Comparison of ENCODE assay signal across 22 cellular contexts in the genomic region with DNA sequence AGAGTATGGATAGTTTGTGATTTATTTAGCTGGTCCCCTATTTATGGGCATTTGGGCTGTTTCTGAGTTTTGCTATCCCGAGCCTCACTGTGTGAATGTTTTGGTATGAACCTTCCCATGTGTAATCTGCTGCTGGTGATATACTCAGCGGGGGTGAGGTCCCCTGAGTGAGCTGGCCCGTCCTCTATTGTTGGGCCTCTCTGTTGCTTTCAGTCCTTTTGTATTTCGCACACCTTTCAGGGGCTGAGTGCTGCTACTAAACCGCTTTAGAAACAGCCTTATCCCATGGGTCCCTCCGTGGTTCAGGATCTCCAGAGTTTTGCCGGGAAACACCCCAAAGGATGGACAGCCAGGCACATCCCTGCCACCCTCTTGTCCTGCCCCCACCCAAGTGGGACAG.
DNase-seq lines count a peak whose midpoint lies in the region; FAIRE-seq and TF ChIP-seq lines count a peak whose summit lies in the region.
"Had no signal": no experiment of that assay in that cellular context is flagged by ENCODE, and none has a peak within 500 bp of the region (broad histone marks: within the 10 kb centered on the region; RNA-seq: fewer than 3 reads in every experiment).

No MANE protein-coding gene starts in this region.

- intact Hi-C loops in posterior vena cava (cut with DNase I): no loop called here
- intact Hi-C loops in ovary (cut with DNase I): no loop called here

- no peak overlapping the region for H2BK15ac ChIP-seq in mesendoderm (replicated peaks; ENCODE audit: low read depth)

- no peak overlapping the region for H2BK120ac ChIP-seq in mesendoderm (ENCODE audit: low read depth, low read length)

- no peak overlapping the region for H3K4ac ChIP-seq in mesendoderm (ENCODE audit: low read depth, low read length)

- no peak overlapping the region for H4K5ac ChIP-seq in mesendoderm (ENCODE audit: low read length)

- H3K79me1 ChIP-seq in mesendoderm (ENCODE audit: low read length): no peaks in the 10 kb centered on the region

- H3K27me3 ChIP-seq in endodermal cell (ENCODE audit: control insufficient read depth, insufficient read depth, low read length, poor library complexity, severe bottlenecking) (no peaks in the 10 kb centered on the region), mesendoderm (ENCODE audit: insufficient read depth, low read length, poor library complexity) (no peaks in the 10 kb centered on the region), ovary (no peaks in the 10 kb centered on the region)
- H3K27me3 ChIP-seq: BLaER1 had no signal

- peak overlapping the region; percentile 6 for H3K56ac ChIP-seq in mesendoderm (ENCODE audit: low read length)

- peaks cover 9% of the 10 kb centered on the region for H3K4me1 Mint-ChIP-seq in endodermal cell

- no peaks in the 10 kb centered on the region for H3K36me3 ChIP-seq in HEK293 (ENCODE audit: control insufficient read depth in 2 of 2, insufficient read depth in 1 of 2, low read length in 2 of 2)
- H3K36me3 ChIP-seq in endodermal cell (ENCODE audit: control insufficient read depth, insufficient read depth, low read length): no peaks in the 10 kb centered on the region
- H3K36me3 ChIP-seq in mesendoderm (ENCODE audit: control insufficient read depth, insufficient read depth, low read length): no peaks in the 10 kb centered on the region
- no peaks in the 10 kb centered on the region for H3K36me3 ChIP-seq in ovary
- H3K36me3 ChIP-seq: BLaER1, SJSA1 had no signal

- no peak for TF ChIP-seq EP300 in ovary (IDR thresholded peaks at IDR 0.05)

- no peaks in the 10 kb centered on the region for H3K9me3 Mint-ChIP-seq in endodermal cell
- H3K9me3 Mint-ChIP-seq: CD4-positive, alpha-beta T cell had no signal

- no peak overlapping the region for H3K27ac ChIP-seq in HEK293 (ENCODE audit: extremely low read depth, low read depth, low read length)
- peak overlapping the region; percentile 64 for H3K27ac ChIP-seq in endodermal cell (ENCODE audit: low read depth, low read length)
- no peak overlapping the region for H3K27ac ChIP-seq in mesendoderm (ENCODE audit: low read depth, low read length)
- H3K27ac ChIP-seq in ovary: no peak overlapping the region
- H3K27ac ChIP-seq: BLaER1, GM23248, SJSA1 had no signal

- no peak overlapping the region for H3K23ac ChIP-seq in mesendoderm (ENCODE audit: low read length)

- FAIRE-seq in GM12892 (lab: Jason Lieb, UNC): no peak
- FAIRE-seq: A204.1, D721Med, K562 had no signal

- CTCF ChIA-PET in HEK293 (lab: Yijun Ruan, JAX): no interaction called here

- no peaks in the 10 kb centered on the region for H3K79me2 ChIP-seq in mesendoderm (ENCODE audit: control insufficient read depth, insufficient read depth, low read length)

- WGBS in endodermal cell (ENCODE audit: insufficient coverage in 1 of 2, insufficient read length in 1 of 2), 2 experiments: 43 to 53% methylated on average over 7 of the region's 7 CpGs
- no CpG with 5 or more reads among the region's 7 CpGs for WGBS in mesendoderm (ENCODE audit: extremely low coverage, insufficient coverage, low lambda C conversion rate)
- 73 to 80% (median 75%) methylated on average over 7 of the region's 7 CpGs for WGBS in ovary, 3 donors

- TF ChIP-seq POLR2A in ovary (IDR thresholded peaks at IDR 0.05) (no peak), GM12892 (IDR thresholded peaks at IDR 0.05; ENCODE audit: low read depth, low read length) (no peak)

- H3K36me3 Mint-ChIP-seq in endodermal cell (ENCODE audit: low read depth): no peaks in the 10 kb centered on the region

- H3K27me3 Mint-ChIP-seq in endodermal cell (ENCODE audit: insufficient read depth): no peaks in the 10 kb centered on the region

- no peaks in the 10 kb centered on the region for H3K9me3 ChIP-seq in HEK293 (ENCODE audit: control insufficient read depth, insufficient read depth, low read depth, low read length)
- H3K9me3 ChIP-seq in endodermal cell (ENCODE audit: control insufficient read depth, low read length): no peaks in the 10 kb centered on the region
- no peaks in the 10 kb centered on the region for H3K9me3 ChIP-seq in ovary
- H3K9me3 ChIP-seq: BLaER1, SJSA1 had no signal

- no peak for DNase-seq in endodermal cell
- DNase-seq in mesendoderm: no peak
- peak; percentile 11 for DNase-seq in posterior vena cava (ENCODE audit: low spot score)
- DNase-seq in ovary: no peak
- no peak for DNase-seq in HT-29 (ENCODE audit: low spot score)
- DNase-seq in GM12892 (ENCODE audit: insufficient read length): no peak
- DNase-seq in NCI-H1694 (lab: John Stamatoyannopoulos, UW): no peak
- DNase-seq: CD4-positive, alpha-beta T cell; GM23248; NCI-H1105 treated with DMSO at 0.1 percent for 48 hours; NCI-H146; NCI-H2029; NCI-H446 treated with DMSO at 0.1 percent for 48 hours; NCI-H526; Right ventricle myocardium superior; RPMI8226 had no signal

- H4K8ac ChIP-seq in mesendoderm (ENCODE audit: low read depth, low read length): no peak overlapping the region

- H3K4me3 ChIP-seq in HEK293 (ENCODE audit: low read depth, low read length): no peak overlapping the region
- no peak overlapping the region for H3K4me3 ChIP-seq in endodermal cell (ENCODE audit: low read length)
- H3K4me3 ChIP-seq in mesendoderm (ENCODE audit: low read length): no peak overlapping the region
- no peak overlapping the region for H3K4me3 ChIP-seq in ovary
- H3K4me3 ChIP-seq: BLaER1, GM23248, K562, SJSA1 had no signal

- no peak overlapping the region for H3K27ac Mint-ChIP-seq in endodermal cell
- H3K27ac Mint-ChIP-seq: CD4-positive, alpha-beta T cell had no signal

- POLR2A ChIA-PET in HEK293 (lab: Yijun Ruan, JAX): no interaction called here

- H2AK5ac ChIP-seq in mesendoderm (ENCODE audit: low read length): no peak overlapping the region

- no peak overlapping the region for H3K18ac ChIP-seq in mesendoderm (ENCODE audit: low read length)

- no peak overlapping the region for H3K4me3 Mint-ChIP-seq in endodermal cell
- H3K4me3 Mint-ChIP-seq: CD4-positive, alpha-beta T cell had no signal

- TF ChIP-seq CTCF in HEK293 (tag by site-specific recombination; IDR thresholded peaks at IDR 0.05) (no peak), endodermal cell (conservative IDR thresholded peaks at IDR 0.05) (no peak), ovary (IDR thresholded peaks at IDR 0.05) (no peak)

- H3K4me1 ChIP-seq in HEK293 (ENCODE audit: control insufficient read depth, insufficient read depth, low read length) (no peaks in the 10 kb centered on the region), endodermal cell (ENCODE audit: control insufficient read depth, insufficient read depth, low read length) (peaks cover 11% of the 10 kb centered on the region), mesendoderm (ENCODE audit: control insufficient read depth, low read depth, low read length) (peaks cover 1% of the 10 kb centered on the region), ovary (ENCODE audit: insufficient read depth) (no peaks in the 10 kb centered on the region)
- H3K4me1 ChIP-seq: SJSA1 had no signal

- H2BK5ac ChIP-seq in mesendoderm (ENCODE audit: low read length): no peak overlapping the region

- no peak overlapping the region for H3K4me2 ChIP-seq in mesendoderm (ENCODE audit: low read length)
- H3K4me2 ChIP-seq: BLaER1 had no signal

- H3K9ac ChIP-seq in endodermal cell (ENCODE audit: extremely low read depth, low read length, poor library complexity, severe bottlenecking) (no peak overlapping the region), mesendoderm (ENCODE audit: low read length) (no peak overlapping the region)
- H3K9ac ChIP-seq: BLaER1, GM23248 had no signal

TF ChIP-seq in HEK293, 187 proteins besides CTCF, POLR2A, EP300 and RAD21:
- no peak for TF ChIP-seq MYNN (tag by site-specific recombination; IDR thresholded peaks at IDR 0.05; ENCODE audit: borderline replicate concordance)
- TF ChIP-seq ZIC2 (tag by site-specific recombination; IDR thresholded peaks at IDR 0.05): 0 out of 2 replicates have a peak, but pooled peaks have one; percentile 9
- no peak for TF ChIP-seq ZNF202 (tag by site-specific recombination; IDR thresholded peaks at IDR 0.05; ENCODE audit: borderline replicate concordance)
- TF ChIP-seq ZNF837 (tag by site-specific recombination; IDR thresholded peaks at IDR 0.05): no peak
- TF ChIP-seq ZNF521 (tag by site-specific recombination; IDR thresholded peaks at IDR 0.05): no peak
- TF ChIP-seq KLF16 (tag by site-specific recombination; IDR thresholded peaks at IDR 0.05): no peak
